In genomic region chr16:57130950-57131321, GRCh38 we compare ENCODE assay signal across 18 cellular contexts. TPM values are rescaled to one million over a fixed set of nuclear protein-coding genes. Genes with fewer than 3 reads are reported as not detected.
DNase-seq lines count a peak whose midpoint lies in the region; ATAC-seq, FAIRE-seq and TF ChIP-seq lines count a peak whose summit lies in the region.
"Had no signal": no experiment of that assay in that cellular context is flagged by ENCODE, and none has a peak within 500 bp of the region (broad histone marks: within the 10 kb centered on the region; RNA-seq: fewer than 3 reads in every experiment).

No MANE protein-coding gene starts in this region.

- H2BK12ac ChIP-seq in H1 (ENCODE audit: low read depth, low read length), result no peak overlapping the region

- H2AK5ac ChIP-seq in H1 (ENCODE audit: low read depth, low read length), result no peak overlapping the region

- no peaks in the 10 kb centered on the region for H3K9me3 Mint-ChIP-seq in activated naive CD4-positive, alpha-beta T cell treated with anti-CD3 and anti-CD28 coated beads, Interleukin-2, amount 50 U/mL, for 24 hours
- no peaks in the 10 kb centered on the region for H3K9me3 Mint-ChIP-seq in activated T-helper 17 cell treated with anti-CD3 and anti-CD28 coated beads, Interleukin-2, amount 50 U/mL, for 72 hours

- H3K4ac ChIP-seq in H1 (replicated peaks; ENCODE audit: insufficient read length, low read depth, low read length), result no peak overlapping the region

- H3K4me3 ChIP-seq in H1 (ENCODE audit: extremely low read depth in 1 of 4, insufficient read depth in 2 of 4, low read depth in 3 of 4, low read length in 4 of 4) (no peak overlapping the region), tibial nerve (no peak overlapping the region)
- H3K4me3 ChIP-seq: breast epithelium, mucosa of descending colon, SJSA1 had no signal

- TF ChIP-seq EP300 in H1 (IDR thresholded peaks at IDR 0.05; ENCODE audit: borderline replicate concordance in 1 of 2, low read depth in 2 of 2, low read length in 2 of 2) (no peak), tibial nerve (IDR thresholded peaks at IDR 0.05) (no peak)

- H2BK20ac ChIP-seq in H1 (ENCODE audit: low read length), result no peak overlapping the region

- H3K23ac ChIP-seq in H1 (ENCODE audit: insufficient read length), result no peak overlapping the region

- H3K18ac ChIP-seq in H1 (ENCODE audit: extremely low read depth, low read length), result no peak overlapping the region

- no peak for FAIRE-seq in H1 (lab: Jason Lieb, UNC)

- H3K36me3 ChIP-seq in H1 (ENCODE audit: control insufficient read depth in 2 of 4, insufficient read depth in 4 of 4, low read length in 3 of 4) (no peaks in the 10 kb centered on the region), tibial nerve (peaks cover 0 to 49% (median 0%) of the 10 kb centered on the region in 3 donors)
- H3K36me3 ChIP-seq: breast epithelium had no signal

- H2BK120ac ChIP-seq in H1 (replicated peaks; ENCODE audit: low read depth, low read length), result no peak overlapping the region

- H2BK5ac ChIP-seq in H1 (ENCODE audit: low read depth, low read length), result no peak overlapping the region

- no peak overlapping the region for H4K8ac ChIP-seq in H1 (ENCODE audit: extremely low read depth, insufficient read depth, low read length)

- H4K91ac ChIP-seq in H1 (replicated peaks; ENCODE audit: insufficient read length, low read length), result no peak overlapping the region

- H3K4me2 ChIP-seq in H1 (ENCODE audit: insufficient read depth in 1 of 2, low read depth in 2 of 2, low read length in 2 of 2), result no peak overlapping the region

- H2BK15ac ChIP-seq in H1 (ENCODE audit: low read length), result no peak overlapping the region

- H3K79me2 ChIP-seq in H1 (ENCODE audit: control insufficient read depth in 1 of 2, insufficient read depth in 2 of 2, low read length in 2 of 2), result no peaks in the 10 kb centered on the region

- H2AFZ ChIP-seq in H1 (ENCODE audit: low read length), result no peak overlapping the region

- no peak for DNase-seq in activated naive CD4-positive, alpha-beta T cell treated with Interleukin-2 at 50 U/mL for 16 hours
- DNase-seq in H1 (ENCODE audit: low read depth in 1 of 2, low spot score in 2 of 2) (no peak), tibial nerve (ENCODE audit: low spot score in 2 of 2) (no peak), NCI-H1092 treated with DMSO at 0.1 percent for 48 hours (lab: John Stamatoyannopoulos, UW) (no peak)
- DNase-seq: activated CD4-positive, alpha-beta T cell treated with anti-CD3 and anti-CD28 coated beads, Interleukin-2, amount 50 U/mL, for 4 hours; NK-92 treated with Interleukin-12 subunit alpha and Interleukin-12 subunit beta, amount 100 ng/mL, for 24 hours; stimulated activated CD4-positive, alpha-beta T cell treated with anti-CD3 and anti-CD28 coated beads, Interleukin-4, amount 100 ng/mL, for 24 hours had no signal

- H3K9ac ChIP-seq in H1 (replicated peaks in 1 of 4; ENCODE audit: extremely low read depth in 1 of 4, low read depth in 3 of 4, low read length in 3 of 4), result no peak overlapping the region

- H3K9me3 ChIP-seq in H1 (ENCODE audit: insufficient read depth in 2 of 2, low read depth in 1 of 2, low read length in 1 of 2) (no peaks in the 10 kb centered on the region), tibial nerve (no peaks in the 10 kb centered on the region)
- H3K9me3 ChIP-seq: breast epithelium, mucosa of descending colon, SJSA1 had no signal

- H3K27me3 Mint-ChIP-seq in activated naive CD4-positive, alpha-beta T cell treated with anti-CD3 and anti-CD28 coated beads, Interleukin-2, amount 50 U/mL, for 24 hours, result no peaks in the 10 kb centered on the region
- no peaks in the 10 kb centered on the region for H3K27me3 Mint-ChIP-seq in activated T-helper 17 cell treated with anti-CD3 and anti-CD28 coated beads, Interleukin-2, amount 50 U/mL, for 72 hours

- H3K27ac ChIP-seq in H1 (ENCODE audit: low read depth, low read length), result no peak overlapping the region
- peak overlapping the region; percentile 62 to 95 (median 84) for H3K27ac ChIP-seq in tibial nerve
- H3K27ac ChIP-seq: breast epithelium, C4-2B, epithelial cell of prostate, SJSA1, VCaP had no signal

- POLR2A ChIA-PET in H1 (lab: Charles Lee; ENCODE audit: partially characterized antibody), result interaction anchor here (1.2 kb wide), 1 partner anchor 11 kb away, joined by 4 read pairs; no protein-coding TSS in a partner anchor

- WGBS in H1 (ENCODE audit: extremely low coverage in 1 of 2, insufficient coverage in 1 of 2, insufficient read length in 1 of 2, insufficient replicate concordance in 2 of 2, low coverage in 1 of 2, low lambda C conversion rate in 2 of 2, missing lambda C conversion rate in 1 of 2), 2 experiments, result 94% methylated on average over 6 of the region's 6 CpGs; no CpG with 5 or more reads in 1 of the 2 experiments
- WGBS in tibial nerve, 2 donors, result 77 to 93% methylated on average over 6 of the region's 6 CpGs

- peaks cover 89% of the 10 kb centered on the region for H3K4me1 Mint-ChIP-seq in activated naive CD4-positive, alpha-beta T cell treated with anti-CD3 and anti-CD28 coated beads, Interleukin-2, amount 50 U/mL, for 24 hours
- peaks cover 40% of the 10 kb centered on the region for H3K4me1 Mint-ChIP-seq in activated T-helper 17 cell treated with anti-CD3 and anti-CD28 coated beads, Interleukin-2, amount 50 U/mL, for 72 hours

- no peaks in the 10 kb centered on the region for H4K20me1 ChIP-seq in H1 (replicated peaks in 1 of 2; ENCODE audit: control insufficient read depth in 1 of 2, insufficient read depth in 2 of 2, low read length in 2 of 2)

- no peaks in the 10 kb centered on the region for H3K36me3 Mint-ChIP-seq in activated naive CD4-positive, alpha-beta T cell treated with anti-CD3 and anti-CD28 coated beads, Interleukin-2, amount 50 U/mL, for 24 hours
- H3K36me3 Mint-ChIP-seq in activated T-helper 17 cell treated with anti-CD3 and anti-CD28 coated beads, Interleukin-2, amount 50 U/mL, for 72 hours (ENCODE audit: low read depth), result no peaks in the 10 kb centered on the region

- no peaks in the 10 kb centered on the region for H3K23me2 ChIP-seq in H1 (ENCODE audit: low read depth, low read length)

- TF ChIP-seq POLR2A in H1 (IDR thresholded peaks at IDR 0.05; ENCODE audit: control extremely low read depth in 1 of 2, low read depth in 2 of 2, low read length in 2 of 2) (no peak), tibial nerve (IDR thresholded peaks at IDR 0.05) (no peak)

- peak overlapping the region; percentile 83 for H3K27ac Mint-ChIP-seq in activated naive CD4-positive, alpha-beta T cell treated with anti-CD3 and anti-CD28 coated beads, Interleukin-2, amount 50 U/mL, for 24 hours
- H3K27ac Mint-ChIP-seq in activated T-helper 17 cell treated with anti-CD3 and anti-CD28 coated beads, Interleukin-2, amount 50 U/mL, for 72 hours, result peak overlapping the region; percentile 47

- H3K27me3 ChIP-seq in H1 (replicated peaks in 1 of 4; ENCODE audit: control insufficient read depth in 3 of 4, extremely low read depth in 1 of 4, insufficient read depth in 3 of 4, low read length in 3 of 4) (no peaks in the 10 kb centered on the region), tibial nerve (no peaks in the 10 kb centered on the region)
- H3K27me3 ChIP-seq: breast epithelium, SJSA1 had no signal

- H3K4me3 Mint-ChIP-seq in activated naive CD4-positive, alpha-beta T cell treated with anti-CD3 and anti-CD28 coated beads, Interleukin-2, amount 50 U/mL, for 24 hours, result peak overlapping the region; percentile 12
- no peak overlapping the region for H3K4me3 Mint-ChIP-seq in activated T-helper 17 cell treated with anti-CD3 and anti-CD28 coated beads, Interleukin-2, amount 50 U/mL, for 72 hours

- TF ChIP-seq RAD21 in H1 (IDR thresholded peaks at IDR 0.05 in 1 of 2, conservative IDR thresholded peaks at IDR 0.05 in 1 of 2; ENCODE audit: low read depth in 2 of 2, low read length in 2 of 2), result no peak

- CTCF ChIA-PET in H1 (lab: Charles Lee; ENCODE audit: partially characterized antibody), result interaction anchor here (0.7 to 1.9 kb wide), 2 partner anchors 38 to 46 kb away, joined by 3 to 5 read pairs; partner anchors contain the start of gene CPNE2

- no peak for ATAC-seq in activated T-helper 17 cell treated with anti-CD3 and anti-CD28 coated beads, Interleukin-2, amount 50 U/mL, for 72 hours (replicated peaks)
- ATAC-seq in GM21528 (IDR thresholded peaks at IDR 0.05; ENCODE audit: low FRiP score, unreplicated experiment) (no peak), HG02678 (IDR thresholded peaks at IDR 0.05; ENCODE audit: unreplicated experiment) (no peak)
- ATAC-seq: Panc1 had no signal

- TF ChIP-seq CTCF in H1 (IDR thresholded peaks at IDR 0.05; ENCODE audit: control extremely low read depth in 1 of 3, insufficient read depth in 1 of 3, low read depth in 1 of 3, low read length in 3 of 3) (no peak), tibial nerve (IDR thresholded peaks at IDR 0.05) (no peak)

- no peaks in the 10 kb centered on the region for H3K79me1 ChIP-seq in H1 (ENCODE audit: low read depth, low read length)

- no peak overlapping the region for H3K56ac ChIP-seq in H1 (replicated peaks; ENCODE audit: insufficient read length, low read depth, low read length)

- H3K14ac ChIP-seq in H1 (ENCODE audit: insufficient read length), result no peak overlapping the region

- H3K4me1 ChIP-seq in H1 (replicated peaks in 1 of 4; ENCODE audit: control insufficient read depth in 3 of 4, insufficient read depth in 4 of 4, low read length in 3 of 4) (peaks cover 0 to 5% (median 2%) of the 10 kb centered on the region in 4 experiments; a peak in 3 of 7 replicates), tibial nerve (peaks cover 0 to 46% (median 7%) of the 10 kb centered on the region in 4 donors)
- H3K4me1 ChIP-seq: breast epithelium had no signal

- no peak overlapping the region for H4K5ac ChIP-seq in H1 (ENCODE audit: insufficient read length, low read depth, low read length)

RNA-seq across cellular contexts. Expression of gene CPNE2, which starts 38.6 kb away (rescaled TPM):
- 1 to 10 TPM; 3.8 to 4.4 TPM for total RNA-seq in activated T-helper 17 cell treated with anti-CD3 and anti-CD28 coated beads, Interleukin-2, amount 50 U/mL, for 72 hours
- 10.6 and 11.6 TPM in 2 replicates for total RNA-seq in H1 (2021; fragmentation: NEBNext Ultra II Directional; extraction: Animal tissue kit (Norgen Biotek cat#: 25700))
- polyA plus RNA-seq in H1 (2011; rRNA removed), result 38.0 and 39.5 TPM in 2 replicates
- polyA plus RNA-seq in H1 (2011; cell fraction: cytosol; rRNA removed), result 23.2 TPM
- polyA plus RNA-seq in H1 (2011; cell fraction: nucleus; rRNA removed), result 22.3 TPM
- polyA plus RNA-seq in H1 (2012, experiment 1 of 2), result 11.1 to 18.8 TPM (median 16.3 TPM) in 4 replicates
- polyA plus RNA-seq in H1 (2012, experiment 2 of 2), result 20.5 TPM
- 26.2 TPM for polyA plus RNA-seq in H1 (2013, experiment 1 of 2)
- 24.6 TPM for polyA plus RNA-seq in H1 (2013, experiment 2 of 2)
- polyA minus RNA-seq in H1 (2011; rRNA and poly(A)+ RNA removed), result 16.1 and 18.7 TPM in 2 replicates
- polyA minus RNA-seq in H1 (2011; cell fraction: cytosol; rRNA and poly(A)+ RNA removed), result 11.2 TPM
- 9.8 TPM for polyA minus RNA-seq in H1 (2011; cell fraction: nucleus; rRNA and poly(A)+ RNA removed)
- total RNA-seq in tibial nerve, result 10 to 100 TPM; 32.7 to 58.8 (median 46.0) TPM

RNA-seq across cellular contexts. Expression of gene PSME3IP1, which starts 54.9 kb away (rescaled TPM):
- 100 to 1,000 TPM in 1 of 2 donors, 10 to 100 TPM in 1; 79.0 to 103 TPM for total RNA-seq in activated T-helper 17 cell treated with anti-CD3 and anti-CD28 coated beads, Interleukin-2, amount 50 U/mL, for 72 hours
- 93.1 and 95.1 TPM in 2 replicates for total RNA-seq in H1 (2021; fragmentation: NEBNext Ultra II Directional; extraction: Animal tissue kit (Norgen Biotek cat#: 25700))
- 98.3 and 117 TPM in 2 replicates for polyA plus RNA-seq in H1 (2011; rRNA removed)
- polyA plus RNA-seq in H1 (2011; cell fraction: cytosol; rRNA removed), result 123 TPM
- polyA plus RNA-seq in H1 (2011; cell fraction: nucleus; rRNA removed), result 179 TPM
- 86.9 to 108 TPM (median 91.2 TPM) in 4 replicates for polyA plus RNA-seq in H1 (2012, experiment 1 of 2)
- polyA plus RNA-seq in H1 (2012, experiment 2 of 2), result 31.9 TPM
- polyA plus RNA-seq in H1 (2013, experiment 1 of 2), result 102 TPM
- polyA plus RNA-seq in H1 (2013, experiment 2 of 2), result 97.3 TPM
- polyA minus RNA-seq in H1 (2011; rRNA and poly(A)+ RNA removed), result 74.9 and 95.6 TPM in 2 replicates
- polyA minus RNA-seq in H1 (2011; cell fraction: cytosol; rRNA and poly(A)+ RNA removed), result 52.8 TPM
- polyA minus RNA-seq in H1 (2011; cell fraction: nucleus; rRNA and poly(A)+ RNA removed), result 49.9 TPM
- total RNA-seq in tibial nerve, result 100 to 1,000 TPM in 1 of 4 donors, 10 to 100 TPM in 3; 58.4 to 100 (median 69.7) TPM

RNA-seq across cellular contexts. Expression of gene RSPRY1, which starts 55.2 kb away (rescaled TPM):
- total RNA-seq in activated T-helper 17 cell treated with anti-CD3 and anti-CD28 coated beads, Interleukin-2, amount 50 U/mL, for 72 hours, result 10 to 100 TPM; 34.1 to 37.4 TPM
- 32.5 and 34.2 TPM in 2 replicates for total RNA-seq in H1 (2021; fragmentation: NEBNext Ultra II Directional; extraction: Animal tissue kit (Norgen Biotek cat#: 25700))
- polyA plus RNA-seq in H1 (2011; rRNA removed), result 9.1 and 11.5 TPM in 2 replicates
- 12.8 TPM for polyA plus RNA-seq in H1 (2011; cell fraction: cytosol; rRNA removed)
- polyA plus RNA-seq in H1 (2011; cell fraction: nucleus; rRNA removed), result 13.4 TPM
- polyA plus RNA-seq in H1 (2012, experiment 1 of 2), result 14.1 to 20.5 TPM (median 19.2 TPM) in 4 replicates
- polyA plus RNA-seq in H1 (2012, experiment 2 of 2), result 1.5 TPM
- 40.3 TPM for polyA plus RNA-seq in H1 (2013, experiment 1 of 2)
- polyA plus RNA-seq in H1 (2013, experiment 2 of 2), result 43.4 TPM
- 95.2 and 95.6 TPM in 2 replicates for polyA minus RNA-seq in H1 (2011; rRNA and poly(A)+ RNA removed)
- polyA minus RNA-seq in H1 (2011; cell fraction: cytosol; rRNA and poly(A)+ RNA removed), result 33.5 TPM
- 45.2 TPM for polyA minus RNA-seq in H1 (2011; cell fraction: nucleus; rRNA and poly(A)+ RNA removed)
- 10 to 100 TPM; 20.4 to 28.5 (median 24.6) TPM for total RNA-seq in tibial nerve
